In the genomic region with DNA sequence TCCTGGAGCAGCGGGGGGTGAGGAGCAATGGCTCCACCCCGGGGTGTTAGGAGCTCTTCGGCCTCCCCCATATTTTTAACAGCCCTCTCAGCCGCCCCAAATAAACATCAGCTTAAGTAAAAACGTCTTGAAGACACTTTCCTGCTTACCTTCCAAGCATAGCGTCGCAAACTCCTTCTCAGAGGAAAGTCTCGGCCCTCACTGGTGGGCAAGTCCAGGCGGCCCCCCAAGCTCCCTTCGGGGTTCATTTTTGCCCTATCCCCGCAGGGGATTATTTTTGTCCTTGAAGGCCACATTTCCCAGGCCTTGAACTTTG, we compare ENCODE assay signal across 8 cellular contexts. TPM values are rescaled to one million over a fixed set of nuclear protein-coding genes. Genes with fewer than 3 reads are reported as not detected.
DNase-seq lines count a peak whose midpoint lies in the region; ATAC-seq and TF ChIP-seq lines count a peak whose summit lies in the region.

No MANE protein-coding gene starts in this region.

- H4K20me1 ChIP-seq in IMR-90 (ENCODE audit: insufficient read depth, low read length): no peaks in the 10 kb centered on the region; the same call in 1 of the 2 replicates

- peak overlapping the region; percentile 9 for H2AFZ ChIP-seq in IMR-90 (replicated peaks; ENCODE audit: low read length, poor library complexity)

- H3K23ac ChIP-seq in IMR-90 (ENCODE audit: low read depth, low read length): no peak overlapping the region; the same call in 1 of the 2 replicates

- no peak overlapping the region for H4K91ac ChIP-seq in IMR-90 (ENCODE audit: insufficient read depth, low read depth, low read length)

- H3K27me3 ChIP-seq in BJ (ENCODE audit: control insufficient read depth, insufficient read depth, low read length): no peaks in the 10 kb centered on the region
- no peaks in the 10 kb centered on the region for H3K27me3 ChIP-seq in IMR-90 (ENCODE audit: control insufficient read depth, insufficient read depth, low read length)

- dilution Hi-C loops in IMR-90 (cut with HindIII; ENCODE audit: low sequenced_read_pairs, unreplicated experiment): no loop called here

- H3K56ac ChIP-seq in IMR-90 (ENCODE audit: extremely low read depth, insufficient read depth, low read length): no peak overlapping the region

- H2AK5ac ChIP-seq in IMR-90 (ENCODE audit: low read depth, low read length): no peak overlapping the region

- no peaks in the 10 kb centered on the region for H3K27me3 Mint-ChIP-seq in central memory CD8-positive, alpha-beta T cell
- H3K27me3 Mint-ChIP-seq in naive B cell: no peaks in the 10 kb centered on the region

- no peak overlapping the region for H3K27ac ChIP-seq in IMR-90 (ENCODE audit: insufficient read depth, low read length)

- H2BK20ac ChIP-seq in IMR-90 (ENCODE audit: low read depth, low read length): no peak overlapping the region

- no peak overlapping the region for H4K5ac ChIP-seq in IMR-90 (ENCODE audit: low read depth, low read length)

- H3K9me3 Mint-ChIP-seq in central memory CD8-positive, alpha-beta T cell: no peaks in the 10 kb centered on the region
- H3K9me3 Mint-ChIP-seq in naive B cell: no peaks in the 10 kb centered on the region

- intact Hi-C loops in IMR-90 (cut with micrococcal nuclease): no loop called here

- H3K9ac ChIP-seq in IMR-90 (ENCODE audit: low read depth, low read length): peak overlapping the region; percentile 5

- no peak for TF ChIP-seq RAD21 in IMR-90 (IDR thresholded peaks at IDR 0.05; ENCODE audit: low read length)

- H3K27ac Mint-ChIP-seq in central memory CD8-positive, alpha-beta T cell (ENCODE audit: low read depth): peak overlapping the region; percentile 86
- peak overlapping the region; percentile 98 to 100 (median 100) for H3K27ac Mint-ChIP-seq in naive B cell

- H3K18ac ChIP-seq in IMR-90 (ENCODE audit: low read depth, low read length): no peak overlapping the region

- peak overlapping the region in 1 of 2 experiments; percentile 30; a peak in 1 of 4 replicates for H4K8ac ChIP-seq in IMR-90 (ENCODE audit: low read depth in 2 of 2, low read length in 2 of 2)

- H3K4me1 Mint-ChIP-seq in central memory CD8-positive, alpha-beta T cell: peaks cover 44% of the 10 kb centered on the region
- H3K4me1 Mint-ChIP-seq in naive B cell: peaks cover 47 to 66% (median 58%) of the 10 kb centered on the region in 3 donors

- H2BK5ac ChIP-seq in IMR-90 (ENCODE audit: low read depth, low read length, poor library complexity, severe bottlenecking): no peak overlapping the region

- H3K4me1 ChIP-seq in IMR-90 (ENCODE audit: control insufficient read depth, insufficient read depth, low read length): peaks cover 9% of the 10 kb centered on the region

- H3K14ac ChIP-seq in IMR-90 (replicated peaks; ENCODE audit: low read depth, low read length): no peak overlapping the region

- WGBS in IMR-90 (ENCODE audit: extremely low coverage in 2 of 2, insufficient read length in 1 of 2), 2 experiments: 38% methylated on average over 4 of the region's 11 CpGs; no CpG with 5 or more reads in 1 of the 2 experiments

- H2AK9ac ChIP-seq in IMR-90 (replicated peaks; ENCODE audit: low read depth, low read length, poor library complexity): peak overlapping the region; percentile 60

- TF ChIP-seq CTCF in BJ (IDR thresholded peaks at IDR 0.05; ENCODE audit: insufficient read depth, low read depth, low read length): no peak
- no peak for TF ChIP-seq CTCF in IMR-90 (conservative IDR thresholded peaks at IDR 0.05; ENCODE audit: low read depth, low read length)

- H3K9me3 ChIP-seq in IMR-90 (ENCODE audit: control insufficient read depth, insufficient read depth, low read length): no peaks in the 10 kb centered on the region

- in situ Hi-C loops in IMR-90 (cut with MboI; ENCODE audit: low sequenced_read_pairs): loop anchor here (25.0 kb wide), 1 partner anchor 1645 kb away; the partner anchor contains the start of genes ATP5F1E and PRELID3B

- peak overlapping the region; percentile 83 for H3K4me3 Mint-ChIP-seq in central memory CD8-positive, alpha-beta T cell
- H3K4me3 Mint-ChIP-seq in naive B cell: peak overlapping the region; percentile 82 to 98 (median 95)

- peak overlapping the region; percentile 82 for H3K4me2 ChIP-seq in IMR-90 (ENCODE audit: low read depth, low read length)

- CTCF ChIA-PET in BJ (lab: Yijun Ruan, JAX) (interaction anchor here (0.8 to 1.5 kb wide), 3 partner anchors 9 to 109 kb away, joined by 3 to 4 read pairs (median 3); no protein-coding TSS in a partner anchor), IMR-90 (lab: Yijun Ruan, JAX) (no interaction called here)

- peaks cover 8% of the 10 kb centered on the region for H3K36me3 ChIP-seq in BJ (ENCODE audit: control insufficient read depth, insufficient read depth, low read length)
- peaks cover 21% of the 10 kb centered on the region for H3K36me3 ChIP-seq in IMR-90 (ENCODE audit: control insufficient read depth, insufficient read depth, low read length)

- 0 out of 2 replicates have a peak, but pooled peaks cover 3% of the 10 kb centered on the region for H3K9me1 ChIP-seq in IMR-90 (ENCODE audit: insufficient read depth, low read length)

- TF ChIP-seq POLR2A in IMR-90 (IDR thresholded peaks at IDR 0.05; ENCODE audit: low read depth, low read length): no peak

- H3K4ac ChIP-seq in IMR-90 (ENCODE audit: low read depth, low read length): no peak overlapping the region

- H2BK15ac ChIP-seq in IMR-90 (ENCODE audit: low read depth, low read length): no peak overlapping the region

- H3K79me1 ChIP-seq in IMR-90 (ENCODE audit: low read depth in 1 of 2, low read length in 2 of 2): peaks cover 0 to 18% of the 10 kb centered on the region in 2 experiments; a peak in 2 of 4 replicates

- ATAC-seq in IMR-90 (ENCODE audit: low read depth) (no peak), naive B cell (ENCODE audit: low read depth in 2 of 2) (no peak)
- no peak for ATAC-seq in central memory CD8-positive, alpha-beta T cell (replicated peaks; ENCODE audit: extremely low read depth, poor library complexity, severe bottlenecking)

- POLR2A ChIA-PET in BJ (lab: Charles Lee): no interaction called here
- POLR2A ChIA-PET in IMR-90 (lab: Charles Lee; ENCODE audit: unreplicated experiment): no interaction called here

- no peak overlapping the region for H2BK120ac ChIP-seq in IMR-90 (ENCODE audit: low read depth, low read length)

- DNase-seq in BJ (ENCODE audit: low read depth) (no peak), IMR-90 (no peak), naive B cell (no peak), NCI-H446 (lab: John Stamatoyannopoulos, UW) (no peak), SKM-1 treated with dmso at 0.1 percent for 144 hours (lab: John Stamatoyannopoulos, UW; ENCODE audit: unreplicated experiment) (no peak)
- DNase-seq in central memory CD8-positive, alpha-beta T cell (ENCODE audit: low spot score in 2 of 2): no peak
- DNase-seq in activated CD4-positive, alpha-beta T cell treated with anti-CD3 and anti-CD28 coated beads for 4 hours: no peak
- DNase-seq in stimulated activated CD8-positive, alpha-beta memory T cell treated with anti-CD3 and anti-CD28 coated beads, Interleukin-4, amount 100 ng/mL, for 48 hours: no peak

- BruUV-seq in IMR-90 (replicated peaks; lab: Mats Ljungman, UMichigan): no TSS peak

- H3K36me3 Mint-ChIP-seq in central memory CD8-positive, alpha-beta T cell (ENCODE audit: insufficient read depth): peaks cover 62% of the 10 kb centered on the region
- H3K36me3 Mint-ChIP-seq in naive B cell: peaks cover 7 to 17% of the 10 kb centered on the region in 2 donors

- H3K4me3 ChIP-seq in BJ (ENCODE audit: low read depth, low read length) (peak overlapping the region; percentile 72), IMR-90 (ENCODE audit: insufficient read depth, low read depth, low read length) (peak overlapping the region; percentile 50)

TF ChIP-seq in IMR-90, 13 proteins besides CTCF, POLR2A, EP300 and RAD21 (continues in another document):
- TF ChIP-seq SMC3 (IDR thresholded peaks at IDR 0.05; ENCODE audit: low read depth, low read length): no peak
- no peak for TF ChIP-seq CHD1 (IDR thresholded peaks at IDR 0.05; ENCODE audit: low read depth, low read length)
- no peak for TF ChIP-seq NFE2L2 (IDR thresholded peaks at IDR 0.05; ENCODE audit: low read depth, low read length)
- TF ChIP-seq MAFK (IDR thresholded peaks at IDR 0.05; ENCODE audit: low read depth, low read length): no peak
- TF ChIP-seq, protein P1, sequence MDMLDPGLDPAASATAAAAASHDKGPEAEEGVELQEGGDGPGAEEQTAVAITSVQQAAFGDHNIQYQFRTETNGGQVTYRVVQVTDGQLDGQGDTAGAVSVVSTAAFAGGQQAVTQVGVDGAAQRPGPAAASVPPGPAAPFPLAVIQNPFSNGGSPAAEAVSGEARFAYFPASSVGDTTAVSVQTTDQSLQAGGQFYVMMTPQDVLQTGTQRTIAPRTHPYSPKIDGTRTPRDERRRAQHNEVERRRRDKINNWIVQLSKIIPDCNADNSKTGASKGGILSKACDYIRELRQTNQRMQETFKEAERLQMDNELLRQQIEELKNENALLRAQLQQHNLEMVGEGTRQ (IDR thresholded peaks at IDR 0.05; ENCODE audit: low read depth, low read length): no peak
- no peak for TF ChIP-seq MAZ (IDR thresholded peaks at IDR 0.05; ENCODE audit: borderline replicate concordance, low read depth, low read length)
- TF ChIP-seq CEBPB (IDR thresholded peaks at IDR 0.05; ENCODE audit: low read depth, low read length): no peak
- no peak for TF ChIP-seq BHLHE40 (IDR thresholded peaks at IDR 0.05; ENCODE audit: low read depth, low read length)
- no peak for TF ChIP-seq RCOR1 (IDR thresholded peaks at IDR 0.05; ENCODE audit: insufficient replicate concordance, low read length)
- no peak for TF ChIP-seq MXI1 (IDR thresholded peaks at IDR 0.05; ENCODE audit: borderline replicate concordance, low read depth, low read length)
- no peak for TF ChIP-seq FOS (IDR thresholded peaks at IDR 0.05; ENCODE audit: low read depth, low read length)
- no peak for TF ChIP-seq RFX5 (IDR thresholded peaks at IDR 0.05; ENCODE audit: low read depth, low read length)

RNA-seq across cellular contexts. Expression of gene RBM38, which starts 0.9 kb away (rescaled TPM):
- polyA plus RNA-seq in BJ (2011; rRNA removed) (3.2 and 5.2 TPM in 2 replicates), IMR-90 (2012; rRNA removed) (11.9 and 14.6 TPM in 2 replicates), naive B cell (ENCODE audit: low read depth in 6 of 6) (100 to 1,000 TPM in 5 of 6 donors, 10 to 100 TPM in 1; 80.1 to 189 (median 157) TPM)
- 1.5 and 2.2 TPM in 2 replicates for polyA minus RNA-seq in BJ (2011; rRNA and poly(A)+ RNA removed)
- 5.2 and 6.9 TPM in 2 replicates for total RNA-seq in IMR-90 (2012; rRNA removed)
- polyA plus RNA-seq in IMR-90 (2012; cell fraction: cytosol; rRNA removed): 9.7 and 20.7 TPM in 2 replicates
- 10.0 and 19.1 TPM in 2 replicates for polyA plus RNA-seq in IMR-90 (2012; cell fraction: nucleus; rRNA removed; ENCODE audit: low replicate concordance)

RNA-seq across cellular contexts. Expression of gene RAE1, which starts 41.0 kb away (rescaled TPM):
- 30.5 and 39.0 TPM in 2 replicates for polyA plus RNA-seq in BJ (2011; rRNA removed)
- polyA minus RNA-seq in BJ (2011; rRNA and poly(A)+ RNA removed): 23.0 and 23.1 TPM in 2 replicates
- total RNA-seq in IMR-90 (2012; rRNA removed): 32.5 and 32.8 TPM in 2 replicates
- 58.4 and 80.5 TPM in 2 replicates for polyA plus RNA-seq in IMR-90 (2012; rRNA removed)
- 15.2 and 24.2 TPM in 2 replicates for polyA plus RNA-seq in IMR-90 (2012; cell fraction: cytosol; rRNA removed)
- 21.6 and 70.1 TPM in 2 replicates for polyA plus RNA-seq in IMR-90 (2012; cell fraction: nucleus; rRNA removed; ENCODE audit: low replicate concordance)
- polyA plus RNA-seq in naive B cell (ENCODE audit: low read depth in 6 of 6): 10 to 100 TPM; 31.1 to 55.1 (median 39.8) TPM
